Comparison of ENCODE assay signal across 11 cellular contexts in the genomic region with DNA sequence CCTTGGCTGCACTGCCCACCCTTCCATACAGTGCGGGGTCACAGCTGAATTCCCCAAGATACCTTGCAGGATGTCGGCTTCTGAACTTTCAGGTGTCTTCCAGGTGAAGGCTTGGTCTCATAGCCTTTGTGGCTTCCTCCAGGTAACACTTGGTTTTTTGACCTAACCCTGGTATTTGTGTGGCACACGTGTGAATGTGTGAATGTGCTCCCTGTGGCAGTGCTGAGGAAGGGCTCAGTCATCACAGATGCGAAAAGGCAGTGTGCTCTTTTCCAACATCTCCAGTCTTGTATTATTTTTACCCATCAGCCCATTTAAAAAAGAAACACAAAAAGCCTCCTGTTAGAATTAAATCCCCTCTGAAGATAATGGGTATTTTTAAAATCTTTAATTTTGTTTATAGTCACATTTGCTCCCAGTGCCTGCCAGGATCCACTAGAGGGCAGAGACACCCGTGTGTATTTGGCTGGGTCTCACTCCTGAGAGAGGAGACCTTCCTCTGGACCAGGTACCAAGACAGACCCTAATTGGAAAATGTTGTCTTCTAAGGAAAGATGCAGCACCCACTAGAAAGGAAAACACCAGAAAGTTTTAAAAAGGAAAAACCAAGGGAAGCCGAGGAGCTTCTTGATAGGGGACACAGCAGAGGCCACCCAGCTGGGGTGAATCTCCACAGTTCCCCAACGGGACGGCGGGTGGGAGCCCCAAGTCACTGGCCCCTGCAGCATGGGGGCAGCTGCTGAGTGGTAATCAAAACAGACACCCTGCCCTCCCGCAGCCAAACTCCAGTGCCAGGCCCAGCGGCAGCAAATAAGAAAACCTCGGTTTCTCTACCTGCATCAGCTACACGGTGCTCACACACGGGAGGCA. TPM values are rescaled to one million over a fixed set of nuclear protein-coding genes. Genes with fewer than 3 reads are reported as not detected.
DNase-seq lines count a peak whose midpoint lies in the region; ATAC-seq and TF ChIP-seq lines count a peak whose summit lies in the region.
"Had no signal": no experiment of that assay in that cellular context is flagged by ENCODE, and none has a peak within 500 bp of the region (broad histone marks: within the 10 kb centered on the region; RNA-seq: fewer than 3 reads in every experiment).

No MANE protein-coding gene starts in this region.

- H3K4me1 Mint-ChIP-seq in Calu3 (ENCODE audit: low read depth, unreplicated experiment) (peaks cover 37% of the 10 kb centered on the region), neural crest cell (peaks cover 18% of the 10 kb centered on the region)

- intact Hi-C loops in Calu3 (cut with micrococcal nuclease; ENCODE audit: unreplicated experiment): no loop called here

- no peaks in the 10 kb centered on the region for H3K9me3 Mint-ChIP-seq in Calu3 (ENCODE audit: low read depth, unreplicated experiment)
- H3K9me3 Mint-ChIP-seq in neural crest cell: peaks cover 3% of the 10 kb centered on the region

- H3K36me3 Mint-ChIP-seq in Calu3 (ENCODE audit: insufficient read depth, unreplicated experiment) (no peaks in the 10 kb centered on the region), neural crest cell (ENCODE audit: low read depth) (no peaks in the 10 kb centered on the region)
- H3K36me3 Mint-ChIP-seq: T-cell had no signal

- peak; percentile 57 for TF ChIP-seq CTCF in Calu3 (IDR thresholded peaks at IDR 0.05; ENCODE audit: unreplicated experiment)
- peak; percentile 74 for TF ChIP-seq CTCF in LNCAP (IDR thresholded peaks at IDR 0.05)
- peak; percentile 13 for TF ChIP-seq CTCF in coronary artery (IDR thresholded peaks at IDR 0.05)
- peak; percentile 70 for TF ChIP-seq CTCF in neural crest cell (conservative IDR thresholded peaks at IDR 0.05)

- no peak overlapping the region for H3K27ac Mint-ChIP-seq in Calu3 (ENCODE audit: unreplicated experiment)
- H3K27ac Mint-ChIP-seq in neural crest cell (ENCODE audit: unreplicated experiment): no peak overlapping the region
- H3K27ac Mint-ChIP-seq: activated naive CD8-positive, alpha-beta T cell treated with anti-CD3 and anti-CD28 coated beads, Interleukin-2, amount 50 U/mL, for 24 hours; T-cell had no signal

- H3K4me3 Mint-ChIP-seq in Calu3 (ENCODE audit: low read depth, unreplicated experiment) (no peak overlapping the region), neural crest cell (no peak overlapping the region)
- H3K4me3 Mint-ChIP-seq: activated naive CD8-positive, alpha-beta T cell treated with anti-CD3 and anti-CD28 coated beads, Interleukin-2, amount 50 U/mL, for 24 hours; T-cell had no signal

- H3K27me3 Mint-ChIP-seq in Calu3 (ENCODE audit: unreplicated experiment): no peaks in the 10 kb centered on the region
- peaks cover 17% of the 10 kb centered on the region for H3K27me3 Mint-ChIP-seq in neural crest cell (ENCODE audit: low read depth)

- CTCF ChIA-PET in Calu3 (lab: Charles Lee): interaction anchor here (6.6 kb wide), 1 partner anchor 124 kb away, joined by 40 read pairs; no protein-coding TSS in a partner anchor

- no peak overlapping the region for H3K27ac ChIP-seq in coronary artery

- no peak overlapping the region for H3K4me3 ChIP-seq in coronary artery
- H3K4me3 ChIP-seq: lung had no signal

- peak; percentile 18 for DNase-seq in Calu3
- DNase-seq in coronary artery (ENCODE audit: low spot score): no peak
- no peak for DNase-seq in neural crest cell (ENCODE audit: low read depth, low spot score)
- no peak for DNase-seq in NCI-H187 (lab: John Stamatoyannopoulos, UW)
- DNase-seq in erythroblast (lab: John Stamatoyannopoulos, UW): no peak
- DNase-seq in activated naive CD4-positive, alpha-beta T cell treated with anti-CD3 and anti-CD28 coated beads, Interleukin-2, amount 50 U/mL, for 16 hours: no peak
- DNase-seq: activated naive CD8-positive, alpha-beta T cell treated with anti-CD3 and anti-CD28 coated beads, Interleukin-2, amount 50 U/mL, for 24 hours; T-cell had no signal

- no TSS peak for BruUV-seq in Calu3 (replicated peaks; lab: Mats Ljungman, UMichigan)

- no peak for ATAC-seq in HG02973 (IDR thresholded peaks at IDR 0.05; ENCODE audit: unreplicated experiment)
- ATAC-seq: activated naive CD8-positive, alpha-beta T cell treated with anti-CD3 and anti-CD28 coated beads, Interleukin-2, amount 50 U/mL, for 24 hours; T-cell had no signal

- no peak for TF ChIP-seq POLR2A in erythroblast (IDR thresholded peaks at IDR 0.05; ENCODE audit: low read length)

RNA-seq across cellular contexts. Expression of gene FAM110C, which starts 27.7 kb away (rescaled TPM):
- total RNA-seq in Calu3 (2022): 17.9 and 20.6 TPM in 2 replicates
- 0.07 and 0.09 TPM in 2 replicates for total RNA-seq in neural crest cell

Comparison
In these comparisons a context has a peak if more than half of its experiments do, and no peak if none do; other contexts are left out.
1. CTCF ChIP-seq: peak in every context shown above with its lines; median percentile 74 in LNCAP; 70 in neural crest cell; 57 in Calu3; 13 in coronary artery.
2. RNA of gene FAM110C, which starts 27.7 kb away (total RNA-seq): 17.9 to 20.6 TPM in Calu3; 0.07 to 0.09 TPM in neural crest cell; every median in the first group is over 10 times any median in the second.